Comparison of ENCODE assay signal across 19 cellular contexts in genomic region chr10:29861811-29862505, GRCh38.
A peak's percentile ranks its signal among the peaks of the same experiment; 100 is the strongest.
DNase-seq lines count a peak whose midpoint lies in the region; ATAC-seq and TF ChIP-seq lines count a peak whose summit lies in the region.
"Had no signal": no experiment of that assay in that cellular context is flagged by ENCODE, and none has a peak within 500 bp of the region (broad histone marks: within the 10 kb centered on the region; RNA-seq: fewer than 3 reads in every experiment).

No MANE protein-coding gene starts in this region.

- H3K36me3 Mint-ChIP-seq in osteocyte (ENCODE audit: unreplicated experiment), result no peaks in the 10 kb centered on the region
- H3K36me3 Mint-ChIP-seq: activated naive CD4-positive, alpha-beta T cell treated with anti-CD3 and anti-CD28 coated beads, Interleukin-2, amount 50 U/mL, for 24 hours; stimulated activated naive B cell treated with anti-CD40 and anti-IgM and Interleukin-4, amounts not matched to agents 10 μg/mL and 1 μg/mL and 100 μg/mL, for 72 hours had no signal

- DNase-seq in AG09309 (ENCODE audit: low read depth) (peak; percentile 29), epithelial cell of proximal tubule (ENCODE audit: low read depth) (peak; percentile 74), osteocyte (ENCODE audit: extremely low spot score, unreplicated experiment) (no peak), left lung (no peak), DMS153 (lab: John Stamatoyannopoulos, UW) (no peak)
- no peak for DNase-seq in activated CD4-positive, alpha-beta T cell treated with anti-CD3 and anti-CD28 coated beads, Interleukin-2, amount 50 U/mL, for 4 hours
- DNase-seq: activated CD4-positive, CD25-positive, alpha-beta regulatory T cell treated with anti-CD3 and anti-CD28 coated beads, Interleukin-2, amount 50 U/mL, for 72 hours; AML-193; DMS 273 treated with DMSO at 0.1 percent for 48 hours; erythroblast; HFFc6; OCI-M1; stimulated activated naive B cell treated with anti-CD40 and anti-IgM and Interleukin-4, amounts not matched to agents 10 μg/mL and 1 μg/mL and 100 μg/mL, for 72 hours had no signal

- H3K4me1 Mint-ChIP-seq in osteocyte (ENCODE audit: unreplicated experiment), result peaks cover 61% of the 10 kb centered on the region
- H3K4me1 Mint-ChIP-seq: activated naive CD4-positive, alpha-beta T cell treated with anti-CD3 and anti-CD28 coated beads, Interleukin-2, amount 50 U/mL, for 24 hours; central memory CD8-positive, alpha-beta T cell; stimulated activated naive B cell treated with anti-CD40 and anti-IgM and Interleukin-4, amounts not matched to agents 10 μg/mL and 1 μg/mL and 100 μg/mL, for 72 hours had no signal

- H3K27ac ChIP-seq in HEK293 (ENCODE audit: extremely low read depth, low read depth, low read length), result no peak overlapping the region
- peak overlapping the region in 1 of 2 donors; percentile 16 for H3K27ac ChIP-seq in left lung

- no peaks in the 10 kb centered on the region for H3K27me3 Mint-ChIP-seq in osteocyte (ENCODE audit: unreplicated experiment)
- H3K27me3 Mint-ChIP-seq: stimulated activated naive B cell treated with anti-CD40 and anti-IgM and Interleukin-4, amounts not matched to agents 10 μg/mL and 1 μg/mL and 100 μg/mL, for 72 hours had no signal

- no peak overlapping the region for H3K4me3 Mint-ChIP-seq in osteocyte (ENCODE audit: unreplicated experiment)
- H3K4me3 Mint-ChIP-seq: activated naive CD4-positive, alpha-beta T cell treated with anti-CD3 and anti-CD28 coated beads, Interleukin-2, amount 50 U/mL, for 24 hours; central memory CD8-positive, alpha-beta T cell; HFFc6; neural crest cell; stimulated activated naive B cell treated with anti-CD40 and anti-IgM and Interleukin-4, amounts not matched to agents 10 μg/mL and 1 μg/mL and 100 μg/mL, for 72 hours had no signal

- CTCF ChIA-PET in HEK293 (lab: Yijun Ruan, JAX), result interaction anchor here (0.6 to 1.1 kb wide), 2 partner anchors 12 to 13 kb away, joined by 3 read pairs; no protein-coding TSS in a partner anchor

- no peaks in the 10 kb centered on the region for H3K27me3 ChIP-seq in left lung

- ATAC-seq in GM18909 (IDR thresholded peaks at IDR 0.05; ENCODE audit: poor library complexity, unreplicated experiment), result no peak
- no peak for ATAC-seq in left lung
- ATAC-seq: stimulated activated naive B cell treated with anti-CD40 and anti-IgM and Interleukin-4, amounts not matched to agents 10 μg/mL and 1 μg/mL and 100 μg/mL, for 72 hours had no signal

- H3K4me1 ChIP-seq in HEK293 (ENCODE audit: control insufficient read depth, insufficient read depth, low read length) (0 out of 2 replicates have a peak, but pooled peaks cover 2% of the 10 kb centered on the region), left lung (peaks cover 11% of the 10 kb centered on the region in 2 donors)

- peak overlapping the region; percentile 23 for H3K27ac Mint-ChIP-seq in osteocyte (ENCODE audit: unreplicated experiment)
- H3K27ac Mint-ChIP-seq: activated naive CD4-positive, alpha-beta T cell treated with anti-CD3 and anti-CD28 coated beads, Interleukin-2, amount 50 U/mL, for 24 hours; HFFc6; stimulated activated naive B cell treated with anti-CD40 and anti-IgM and Interleukin-4, amounts not matched to agents 10 μg/mL and 1 μg/mL and 100 μg/mL, for 72 hours had no signal

- H3K4me3 ChIP-seq in AG09309 (ENCODE audit: control insufficient read depth, low read depth, low read length), result no peak overlapping the region
- no peak overlapping the region for H3K4me3 ChIP-seq in HEK293 (ENCODE audit: low read depth, low read length)
- no peak overlapping the region for H3K4me3 ChIP-seq in epithelial cell of proximal tubule (ENCODE audit: low read depth, low read length)
- H3K4me3 ChIP-seq in left lung, result no peak overlapping the region
- H3K4me3 ChIP-seq: lung had no signal

- TF ChIP-seq CTCF in AG09309 (IDR thresholded peaks at IDR 0.05; ENCODE audit: control insufficient read depth, insufficient read depth, low read depth, low read length, missing control alignments) (no peak), HEK293 (tag by site-specific recombination; IDR thresholded peaks at IDR 0.05) (no peak), epithelial cell of proximal tubule (conservative IDR thresholded peaks at IDR 0.05; ENCODE audit: low read depth, low read length) (no peak), osteocyte (IDR thresholded peaks at IDR 0.05) (no peak), left lung (IDR thresholded peaks at IDR 0.05) (no peak)

- H3K9me3 ChIP-seq in HEK293 (ENCODE audit: control insufficient read depth, insufficient read depth, low read depth, low read length) (no peaks in the 10 kb centered on the region), left lung (no peaks in the 10 kb centered on the region)

- intact Hi-C loops in left lung (cut with DNase I), result no loop called here

- H3K36me3 ChIP-seq in HEK293 (ENCODE audit: control insufficient read depth in 2 of 2, insufficient read depth in 1 of 2, low read length in 2 of 2) (no peaks in the 10 kb centered on the region), left lung (no peaks in the 10 kb centered on the region)

- POLR2A ChIA-PET in HEK293 (lab: Yijun Ruan, JAX), result no interaction called here

- no peaks in the 10 kb centered on the region for H3K9me3 Mint-ChIP-seq in osteocyte (ENCODE audit: unreplicated experiment)
- H3K9me3 Mint-ChIP-seq: activated naive CD4-positive, alpha-beta T cell treated with anti-CD3 and anti-CD28 coated beads, Interleukin-2, amount 50 U/mL, for 24 hours; central memory CD8-positive, alpha-beta T cell; HFFc6; neural crest cell; stimulated activated naive B cell treated with anti-CD40 and anti-IgM and Interleukin-4, amounts not matched to agents 10 μg/mL and 1 μg/mL and 100 μg/mL, for 72 hours had no signal

TF ChIP-seq in HEK293, 187 proteins besides CTCF, POLR2A, EP300 and RAD21:
- TF ChIP-seq ZNF629 (tag by site-specific recombination; IDR thresholded peaks at IDR 0.05) (0 out of 2 replicates have a peak, but pooled peaks have one; percentile 19), KLF10 (tag by site-specific recombination; IDR thresholded peaks at IDR 0.05) (no peak)

Comparison
In these comparisons a context has a peak if more than half of its experiments do, and no peak if none do; other contexts are left out.
1. DNase-seq: peak in AG09309 (single experiment) and epithelial cell of proximal tubule (single experiment); none in osteocyte (single experiment), activated CD4-positive, alpha-beta T cell treated with anti-CD3 and anti-CD28 coated beads, Interleukin-2, amount 50 U/mL, for 4 hours (0 of 2), left lung (0 of 2) and DMS153 (single experiment).